1 cellular context compared by ENCODE assay signal in genomic region chr21:45908536-45909237, GRCh38.
TF ChIP-seq lines count a peak whose summit lies in the region.

No MANE protein-coding gene starts in this region.

TF ChIP-seq in HepG2, 621 proteins besides CTCF, POLR2A, EP300 and RAD21 (continued from another document):
- TF ChIP-seq ZNF687 (CRISPR knock-in tag; IDR thresholded peaks at IDR 0.05) (no peak), HNRNPUL1 (IDR thresholded peaks at IDR 0.05; ENCODE audit: low read depth, low read length) (no peak), SP2 (CRISPR knock-in tag; IDR thresholded peaks at IDR 0.05) (no peak), HOXA5 (CRISPR knock-in tag; IDR thresholded peaks at IDR 0.05) (no peak), ATF2 (CRISPR knock-in tag; IDR thresholded peaks at IDR 0.05) (no peak), ZNF12 (CRISPR knock-in tag; IDR thresholded peaks at IDR 0.05) (no peak), CCDC6 (CRISPR knock-in tag; IDR thresholded peaks at IDR 0.05) (no peak), SNAPC5 (CRISPR knock-in tag; IDR thresholded peaks at IDR 0.05; ENCODE audit: borderline replicate concordance) (no peak), CCAR2 (optimal IDR thresholded peaks at IDR 0.05; ENCODE audit: low read depth, low read length) (no peak), ZSCAN12 (CRISPR knock-in tag; IDR thresholded peaks at IDR 0.05) (no peak)
